1 cellular context compared by ENCODE assay signal in the genomic region with DNA sequence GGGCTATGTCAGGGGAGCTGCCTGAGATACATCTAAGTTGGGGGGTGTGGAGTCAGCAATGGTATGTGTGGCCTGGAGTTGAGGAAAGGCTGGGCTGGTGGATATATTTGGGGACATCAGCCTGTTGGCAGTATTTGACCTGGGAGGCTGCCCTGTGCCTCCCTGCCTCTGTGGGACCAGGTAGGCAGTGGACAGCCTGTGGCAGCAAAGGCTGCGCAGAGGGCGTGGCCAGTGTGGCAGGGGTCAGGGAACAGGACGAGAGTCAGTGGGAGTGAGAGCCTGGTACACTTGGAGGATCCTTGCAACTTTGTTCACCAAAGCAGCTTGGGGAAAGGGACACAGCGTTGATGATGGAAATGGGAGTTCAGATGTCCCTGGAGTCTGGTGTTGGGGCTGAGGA.
TF ChIP-seq lines count a peak whose summit lies in the region.

No MANE protein-coding gene starts in this region.

TF ChIP-seq in H1, 55 proteins besides CTCF, POLR2A, EP300 and RAD21:
- TF ChIP-seq KDM4A (IDR thresholded peaks at IDR 0.05; ENCODE audit: low read depth, low read length, severe bottlenecking) (no peak), NRF1 (IDR thresholded peaks at IDR 0.05; ENCODE audit: low read depth, low read length) (no peak), BCL11A (IDR thresholded peaks at IDR 0.05; ENCODE audit: low read depth in 2 of 2, low read length in 2 of 2) (no peak), NANOG (IDR thresholded peaks at IDR 0.05; ENCODE audit: insufficient read depth, low read depth, low read length, poor library complexity, severe bottlenecking) (no peak), HDAC6 (IDR thresholded peaks at IDR 0.05; ENCODE audit: low read depth, low read length) (no peak), CHD2 (IDR thresholded peaks at IDR 0.05; ENCODE audit: low read length) (no peak)
